In the genomic region with DNA sequence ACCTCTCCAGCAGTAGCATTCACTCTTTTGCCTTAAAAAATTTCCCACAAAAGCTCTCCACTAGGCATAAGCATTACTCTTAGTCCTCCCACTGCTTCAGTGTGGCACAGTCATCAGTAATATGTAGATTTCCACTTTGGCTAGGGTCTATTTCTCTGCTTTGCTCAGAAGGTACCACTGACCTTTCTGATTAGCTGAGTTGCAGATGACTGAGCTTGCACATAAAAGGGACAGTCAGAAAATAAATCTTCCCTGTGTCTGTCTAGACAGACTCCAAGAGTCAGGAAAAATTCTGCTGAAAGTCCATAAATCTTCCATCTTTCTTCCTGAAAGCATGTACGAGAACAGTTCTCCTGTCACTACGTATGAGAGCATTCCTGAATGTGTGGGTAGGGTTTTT, we compare ENCODE assay signal across 29 cellular contexts.
"Had no signal": no experiment of that assay in that cellular context is flagged by ENCODE, and none has a peak within 500 bp of the region (broad histone marks: within the 10 kb centered on the region; RNA-seq: fewer than 3 reads in every experiment).

No MANE protein-coding gene starts in this region.

- H3K79me2 ChIP-seq: hepatocyte had no signal

- H3K4me3 ChIP-seq: coronary artery, esophagus muscularis mucosa, gastroesophageal sphincter, heart left ventricle, hepatocyte, lower lobe of right lung, prostate gland, right atrium auricular region, sigmoid colon, skin epidermis, thoracic aorta, tibial nerve, upper lobe of right lung, uterus had no signal

- H3K36me3 ChIP-seq: esophagus muscularis mucosa, gastroesophageal sphincter, heart left ventricle, lower lobe of right lung, prostate gland, right atrium auricular region, sigmoid colon, thoracic aorta, tibial nerve, upper lobe of right lung, uterus had no signal

- H3K9me3 ChIP-seq: esophagus muscularis mucosa, gastroesophageal sphincter, heart left ventricle, lower lobe of right lung, prostate gland, right atrium auricular region, sigmoid colon, thoracic aorta, tibial nerve, upper lobe of right lung, uterus had no signal

- H3K4me1 ChIP-seq: esophagus muscularis mucosa, gastroesophageal sphincter, heart left ventricle, lower lobe of right lung, prostate gland, right atrium auricular region, sigmoid colon, tibial nerve, upper lobe of right lung, uterus had no signal

- H3K9me3 Mint-ChIP-seq: memory B cell; naive thymus-derived CD4-positive, alpha-beta T cell; stimulated activated naive B cell treated with anti-CD40 and anti-IgM and Interleukin-4, amounts not matched to agents 10 μg/mL and 1 μg/mL and 100 μg/mL, for 72 hours; stimulated activated naive CD8-positive, alpha-beta T cell treated with anti-CD3 and anti-CD28 coated beads, Interleukin-15, Interleukin-2, amounts not matched to agents 100 ng/mL and 50 ng/mL, for 24 hours had no signal

- H3K36me3 Mint-ChIP-seq: memory B cell; naive thymus-derived CD4-positive, alpha-beta T cell; stimulated activated naive B cell treated with anti-CD40 and anti-IgM and Interleukin-4, amounts not matched to agents 10 μg/mL and 1 μg/mL and 100 μg/mL, for 72 hours had no signal

- DNase-seq: dermis blood vessel endothelial cell; effector memory CD4-positive, alpha-beta T cell; foreskin keratinocyte; heart left ventricle; kidney; left colon; left ventricle myocardium superior; lower lobe of right lung; midbrain; naive thymus-derived CD4-positive, alpha-beta T cell; nephron progenitor cell; nucleus accumbens; sigmoid colon; stimulated activated CD4-positive, alpha-beta T cell treated with anti-CD3 and anti-CD28 coated beads, Interleukin-15, amount 100 ng/mL, for 24 hours; stimulated activated CD4-positive, alpha-beta T cell treated with anti-CD3 and anti-CD28 coated beads, Interleukin-2, amount 100 ng/mL, for 48 hours; stimulated activated naive B cell treated with anti-CD40 and anti-IgM and Interleukin-4, amounts not matched to agents 10 μg/mL and 1 μg/mL and 100 μg/mL, for 72 hours; upper lobe of right lung; uterus had no signal

- H2AFZ ChIP-seq: hepatocyte had no signal

- H3K4me1 Mint-ChIP-seq: memory B cell; naive thymus-derived CD4-positive, alpha-beta T cell; nephron progenitor cell; stimulated activated naive B cell treated with anti-CD40 and anti-IgM and Interleukin-4, amounts not matched to agents 10 μg/mL and 1 μg/mL and 100 μg/mL, for 72 hours had no signal

- H3K4me2 ChIP-seq: hepatocyte had no signal

- H3K27me3 Mint-ChIP-seq: stimulated activated naive CD8-positive, alpha-beta T cell treated with anti-CD3 and anti-CD28 coated beads, Interleukin-15, Interleukin-2, amounts not matched to agents 100 ng/mL and 50 ng/mL, for 24 hours had no signal

- ATAC-seq: foreskin keratinocyte; gastroesophageal sphincter; heart left ventricle; left colon; left ventricle myocardium superior; lower lobe of right lung; naive thymus-derived CD4-positive, alpha-beta T cell; stimulated activated naive B cell treated with anti-CD40 and anti-IgM and Interleukin-4, amounts not matched to agents 10 μg/mL and 1 μg/mL and 100 μg/mL, for 72 hours; upper lobe of right lung had no signal

- H3K4me3 Mint-ChIP-seq: memory B cell; naive thymus-derived CD4-positive, alpha-beta T cell; nephron progenitor cell; stimulated activated naive B cell treated with anti-CD40 and anti-IgM and Interleukin-4, amounts not matched to agents 10 μg/mL and 1 μg/mL and 100 μg/mL, for 72 hours; stimulated activated naive CD8-positive, alpha-beta T cell treated with anti-CD3 and anti-CD28 coated beads, Interleukin-15, Interleukin-2, amounts not matched to agents 100 ng/mL and 50 ng/mL, for 24 hours had no signal

- H3K27ac ChIP-seq: coronary artery, esophagus muscularis mucosa, foreskin keratinocyte, gastroesophageal sphincter, heart left ventricle, hepatocyte, lower lobe of right lung, prostate gland, right atrium auricular region, sigmoid colon, skin epidermis, thoracic aorta, tibial nerve, upper lobe of right lung, uterus had no signal

- H3K27ac Mint-ChIP-seq: memory B cell; naive thymus-derived CD4-positive, alpha-beta T cell; nephron progenitor cell; stimulated activated naive B cell treated with anti-CD40 and anti-IgM and Interleukin-4, amounts not matched to agents 10 μg/mL and 1 μg/mL and 100 μg/mL, for 72 hours; stimulated activated naive CD8-positive, alpha-beta T cell treated with anti-CD3 and anti-CD28 coated beads, Interleukin-15, Interleukin-2, amounts not matched to agents 100 ng/mL and 50 ng/mL, for 24 hours had no signal

- H3K27me3 ChIP-seq: esophagus muscularis mucosa, foreskin keratinocyte, gastroesophageal sphincter, heart left ventricle, hepatocyte, right atrium auricular region, sigmoid colon, tibial nerve, upper lobe of right lung, uterus had no signal
